ENCODE assay signal across 18 cellular contexts in the genomic region with DNA sequence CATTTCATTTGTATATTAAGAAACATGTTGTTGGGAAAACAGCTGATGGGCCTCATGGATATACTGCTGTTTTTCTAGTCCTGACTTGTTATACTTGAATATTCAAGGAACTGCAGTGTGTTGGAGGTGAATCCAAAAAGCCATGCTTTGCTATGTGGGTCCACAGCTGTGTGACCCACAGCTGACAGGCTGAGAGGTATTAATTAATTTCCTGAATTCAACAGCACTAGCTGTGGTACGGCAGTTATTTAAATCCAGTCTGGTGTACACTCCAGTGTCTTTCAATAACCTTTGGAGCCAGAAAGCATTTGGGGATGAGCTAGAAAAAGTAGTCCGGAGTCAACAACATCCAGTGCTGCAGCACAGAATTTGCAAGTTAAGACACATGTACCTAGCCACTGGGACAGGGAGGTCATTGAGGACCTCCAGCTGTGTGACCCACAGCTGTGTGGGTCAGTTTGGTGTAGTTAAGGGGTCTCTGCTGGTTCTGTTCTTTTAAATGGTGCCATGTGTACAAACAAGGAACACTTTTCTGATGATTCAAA.
"Had no signal": no experiment of that assay in that cellular context is flagged by ENCODE, and none has a peak within 500 bp of the region (broad histone marks: within the 10 kb centered on the region; RNA-seq: fewer than 3 reads in every experiment).

No MANE protein-coding gene starts in this region.

- H3K9me3 ChIP-seq: body of pancreas, colonic mucosa, esophagus squamous epithelium, right atrium auricular region, transverse colon had no signal

- H3K27ac ChIP-seq: body of pancreas, colonic mucosa, right atrium auricular region, transverse colon had no signal

- H3K4me3 ChIP-seq: body of pancreas, colonic mucosa, esophagus squamous epithelium, right atrium auricular region, skin epidermis, transverse colon had no signal

- H3K27me3 ChIP-seq: body of pancreas, colonic mucosa, esophagus squamous epithelium, right atrium auricular region, transverse colon had no signal

- H3K4me1 ChIP-seq: colonic mucosa had no signal

- H3K36me3 ChIP-seq: colonic mucosa, esophagus squamous epithelium, right atrium auricular region, transverse colon had no signal

- DNase-seq: activated B cell treated with CpG ODN at 0.5 μM for 24 hours; activated CD4-positive, alpha-beta T cell treated with anti-CD3 and anti-CD28 coated beads for 48 hours; activated CD8-positive, alpha-beta memory T cell treated with anti-CD3 and anti-CD28 coated beads, Interleukin-2, amount 50 U/mL, for 48 hours; activated gamma-delta T cell treated with Interleukin-2 at 50 U/mL for 16 hours; amygdala; body of pancreas; caudate nucleus; colonic mucosa; esophagus squamous epithelium; mesendoderm; occipital lobe; stimulated activated CD4-positive, alpha-beta T cell treated with anti-CD3 and anti-CD28 coated beads, Interleukin-15, amount 100 ng/mL, for 24 hours; stimulated activated CD4-positive, alpha-beta T cell treated with anti-CD3 and anti-CD28 coated beads, Interleukin-4, amount 100 ng/mL, for 1 hour; stimulated activated naive B cell treated with anti-CD40 and anti-IgM and Interleukin-4, amounts not matched to agents 10 μg/mL and 1 μg/mL and 100 μg/mL, for 72 hours; T-helper 2 cell; transverse colon had no signal
